23 cellular contexts compared by ENCODE assay signal in genomic region chr7:95245828-95246227, GRCh38.
"Had no signal": no experiment of that assay in that cellular context is flagged by ENCODE, and none has a peak within 500 bp of the region (broad histone marks: within the 10 kb centered on the region; RNA-seq: fewer than 3 reads in every experiment).

No MANE protein-coding gene starts in this region.

- H3K27me3 ChIP-seq: esophagus squamous epithelium, gastrocnemius medialis, right lobe of liver, tibial nerve had no signal

- ATAC-seq: activated T-cell treated with anti-CD3 and anti-CD28 coated beads, Interleukin-2, amount 50 U/mL, for 72 hours; gastrocnemius medialis; left ventricle myocardium superior; natural killer cell treated with Interleukin-12 subunit alpha and Interleukin-12 subunit beta and Interleukin-15 and Interleukin-18, amount 100 ng/mL, for 72 hours; right lobe of liver had no signal

- H3K27ac Mint-ChIP-seq: activated naive CD4-positive, alpha-beta T cell treated with anti-CD3 and anti-CD28 coated beads, Interleukin-2, amount 10 ng/mL, durations not matched to agents 7 days and 5 days; activated T-cell treated with anti-CD3 and anti-CD28 coated beads, Interleukin-2, amount 50 U/mL, for 72 hours; memory B cell; natural killer cell treated with Interleukin-12 subunit alpha and Interleukin-12 subunit beta and Interleukin-15 and Interleukin-18, amount 100 ng/mL, for 72 hours; T-helper 1 cell treated with Interleukin-12 subunit alpha and Interleukin-12 subunit beta and Interleukin-4 antibody, amounts not matched to agents 30 μg/mL and 1 μg/mL, for 36 hours had no signal

- H3K27ac ChIP-seq: coronary artery, esophagus squamous epithelium, gastrocnemius medialis, parathyroid adenoma, right lobe of liver, tibial nerve had no signal

- H3K36me3 Mint-ChIP-seq: activated naive CD4-positive, alpha-beta T cell treated with anti-CD3 and anti-CD28 coated beads, Interleukin-2, amount 10 ng/mL, durations not matched to agents 7 days and 5 days; memory B cell; natural killer cell treated with Interleukin-12 subunit alpha and Interleukin-12 subunit beta and Interleukin-15 and Interleukin-18, amount 100 ng/mL, for 72 hours had no signal

- H3K4me1 ChIP-seq: esophagus squamous epithelium, gastrocnemius medialis, parathyroid adenoma had no signal

- H3K79me2 ChIP-seq: parathyroid adenoma had no signal

- H3K36me3 ChIP-seq: esophagus squamous epithelium, gastrocnemius medialis, right lobe of liver, tibial nerve had no signal

- H3K4me3 ChIP-seq: coronary artery, esophagus squamous epithelium, gastrocnemius medialis, right lobe of liver had no signal

- H2AFZ ChIP-seq: parathyroid adenoma had no signal

- H3K4me1 Mint-ChIP-seq: activated naive CD4-positive, alpha-beta T cell treated with anti-CD3 and anti-CD28 coated beads, Interleukin-2, amount 10 ng/mL, durations not matched to agents 7 days and 5 days had no signal

- H3K9ac ChIP-seq: parathyroid adenoma had no signal

- H3K4me3 Mint-ChIP-seq: activated naive CD4-positive, alpha-beta T cell treated with anti-CD3 and anti-CD28 coated beads, Interleukin-2, amount 10 ng/mL, durations not matched to agents 7 days and 5 days; activated T-cell treated with anti-CD3 and anti-CD28 coated beads, Interleukin-2, amount 50 U/mL, for 72 hours; memory B cell; natural killer cell treated with Interleukin-12 subunit alpha and Interleukin-12 subunit beta and Interleukin-15 and Interleukin-18, amount 100 ng/mL, for 72 hours; T-helper 1 cell treated with Interleukin-12 subunit alpha and Interleukin-12 subunit beta and Interleukin-4 antibody, amounts not matched to agents 30 μg/mL and 1 μg/mL, for 36 hours had no signal

- H3K9me3 Mint-ChIP-seq: activated naive CD4-positive, alpha-beta T cell treated with anti-CD3 and anti-CD28 coated beads, Interleukin-2, amount 10 ng/mL, durations not matched to agents 7 days and 5 days; activated T-cell treated with anti-CD3 and anti-CD28 coated beads, Interleukin-2, amount 50 U/mL, for 72 hours; memory B cell; natural killer cell treated with Interleukin-12 subunit alpha and Interleukin-12 subunit beta and Interleukin-15 and Interleukin-18, amount 100 ng/mL, for 72 hours; T-helper 1 cell treated with Interleukin-12 subunit alpha and Interleukin-12 subunit beta and Interleukin-4 antibody, amounts not matched to agents 30 μg/mL and 1 μg/mL, for 36 hours had no signal

- H3K9me3 ChIP-seq: esophagus squamous epithelium, gastrocnemius medialis, right lobe of liver, tibial nerve had no signal

- FAIRE-seq: bronchial epithelial cell, urothelium cell line had no signal

- DNase-seq: activated CD4-positive, alpha-beta T cell treated with anti-CD3 and anti-CD28 coated beads for 4 hours; activated CD4-positive, alpha-beta T cell treated with anti-CD3 and anti-CD28 coated beads, Interleukin-2, amount 50 U/mL, for 48 hours; activated CD4-positive, CD25-positive, alpha-beta regulatory T cell; activated effector memory CD4-positive, alpha-beta T cell treated with anti-CD3 and anti-CD28 coated beads, Interleukin-2, amount 50 U/mL, for 16 hours; activated naive CD4-positive, alpha-beta T cell treated with anti-CD3 and anti-CD28 coated beads, Interleukin-2, amount 10 ng/mL, durations not matched to agents 7 days and 5 days; activated T-cell treated with anti-CD3 and anti-CD28 coated beads, Interleukin-2, amount 50 U/mL, for 72 hours; amygdala; esophagus squamous epithelium; gastrocnemius medialis; head of caudate nucleus; left ventricle myocardium superior; right lobe of liver; stimulated activated CD4-positive, alpha-beta T cell treated with anti-CD3 and anti-CD28 coated beads, Interleukin-15, amount 100 ng/mL, for 24 hours; stimulated activated naive CD4-positive, alpha-beta T cell; T1000 had no signal
